In genomic region chr1:93692983-93693591, GRCh38 we compare ENCODE assay signal across 7 cellular contexts. TPM values are rescaled to one million over a fixed set of nuclear protein-coding genes. Genes with fewer than 3 reads are reported as not detected.
DNase-seq lines count a peak whose midpoint lies in the region; ATAC-seq and TF ChIP-seq lines count a peak whose summit lies in the region.

No MANE protein-coding gene starts in this region.

- H3K4me1 Mint-ChIP-seq in HFFc6 (ENCODE audit: low read depth) (peaks cover 11% of the 10 kb centered on the region), nephron progenitor cell (peaks cover 52% of the 10 kb centered on the region)

- DNase-seq in HFFc6, result peak; percentile 86
- peak; percentile 92 for DNase-seq in NCI-H226
- DNase-seq in dedifferentiated amniotic fluid mesenchymal stem cell (ENCODE audit: extremely low spot score), result peak; percentile 51
- peak; percentile 18 to 46 for DNase-seq in stimulated activated CD4-positive, alpha-beta T cell treated with anti-CD3 and anti-CD28 coated beads, Interleukin-12 subunit alpha, Interleukin-12 subunit beta, amount 100 ng/mL, for 24 hours (ENCODE audit: low read depth in 2 of 2)
- DNase-seq in nephron progenitor cell, result no peak
- no peak for DNase-seq in mesenteric fat pad (ENCODE audit: low spot score)

- H3K27me3 Mint-ChIP-seq in HFFc6 (ENCODE audit: insufficient read depth) (no peaks in the 10 kb centered on the region), nephron progenitor cell (ENCODE audit: low read depth, poor library complexity) (peaks cover 20% of the 10 kb centered on the region)

- H3K36me3 Mint-ChIP-seq in HFFc6 (ENCODE audit: low read depth), result no peaks in the 10 kb centered on the region
- H3K36me3 Mint-ChIP-seq in nephron progenitor cell (ENCODE audit: low read depth), result no peaks in the 10 kb centered on the region

- H3K4me3 Mint-ChIP-seq in HFFc6 (no peak overlapping the region; the same call in 1 of the 2 replicates), nephron progenitor cell (no peak overlapping the region)

- H3K27ac Mint-ChIP-seq in HFFc6, result no peak overlapping the region
- no peak overlapping the region for H3K27ac Mint-ChIP-seq in nephron progenitor cell

- H3K9me3 Mint-ChIP-seq in HFFc6 (no peaks in the 10 kb centered on the region), nephron progenitor cell (no peaks in the 10 kb centered on the region)

- peak; percentile 56 for ATAC-seq in GM18517 (IDR thresholded peaks at IDR 0.05; ENCODE audit: unreplicated experiment)

- TF ChIP-seq CTCF in HFFc6 (IDR thresholded peaks at IDR 0.05) (no peak), nephron progenitor cell (IDR thresholded peaks at IDR 0.05) (no peak)

RNA-seq across cellular contexts. Expression of gene BCAR3, which starts 11.4 kb away (rescaled TPM):
- 10 to 100 TPM; 24.4 to 55.1 (median 26.2) TPM for total RNA-seq in HFFc6 (2021; fragmentation: NEBNext Ultra II Directional; extraction: Animal tissue kit (Norgen Biotek cat#: 25700))
- total RNA-seq in mesenteric fat pad, result 30.3 TPM

Comparison
In these comparisons a context has a peak if more than half of its experiments do, and no peak if none do; other contexts are left out.
1. DNase-seq: peak in HFFc6 (single experiment), NCI-H226 (single experiment), dedifferentiated amniotic fluid mesenchymal stem cell (single experiment) and stimulated activated CD4-positive, alpha-beta T cell treated with anti-CD3 and anti-CD28 coated beads, Interleukin-12 subunit alpha, Interleukin-12 subunit beta, amount 100 ng/mL, for 24 hours (2 of 2); none in nephron progenitor cell (single experiment) and mesenteric fat pad (single experiment).